ENCODE assay signal across 12 cellular contexts in genomic region chr6:4320860-4321259, GRCh38.
DNase-seq lines count a peak whose midpoint lies in the region; ATAC-seq, FAIRE-seq and TF ChIP-seq lines count a peak whose summit lies in the region.
"Had no signal": no experiment of that assay in that cellular context is flagged by ENCODE, and none has a peak within 500 bp of the region (broad histone marks: within the 10 kb centered on the region; RNA-seq: fewer than 3 reads in every experiment).

No MANE protein-coding gene starts in this region.

- TF ChIP-seq CTCF in brain microvascular endothelial cell (IDR thresholded peaks at IDR 0.05; ENCODE audit: low read depth, low read length, missing control alignments) (no peak), mucosa of descending colon (IDR thresholded peaks at IDR 0.05) (no peak)

- H3K27me3 ChIP-seq in brain microvascular endothelial cell (replicated peaks) = no peaks in the 10 kb centered on the region
- H3K27me3 ChIP-seq: ascending aorta had no signal

- in situ Hi-C loops in brain microvascular endothelial cell (cut with HindIII; ENCODE audit: low pct_ligation_motif_present, low sequenced_read_pairs) = no loop called here

- peak; percentile 79 for DNase-seq in AG08395 (ENCODE audit: low spot score)
- peak; percentile 60 for DNase-seq in HTR-8/SVneo (ENCODE audit: insufficient read length, low spot score)
- peak; percentile 92 for DNase-seq in brain microvascular endothelial cell
- no peak for DNase-seq in mucosa of descending colon
- DNase-seq in UCSD-AML1 (lab: John Stamatoyannopoulos, UW; ENCODE audit: unreplicated experiment) = no peak
- DNase-seq in NK-92 (lab: John Stamatoyannopoulos, UW; ENCODE audit: unreplicated experiment) = no peak
- DNase-seq: activated CD4-positive, alpha-beta T cell treated with anti-CD3 and anti-CD28 coated beads for 48 hours; NK-92 treated with Interleukin-12 subunit alpha and Interleukin-12 subunit beta, amount 100 ng/mL, for 24 hours had no signal

- no peaks in the 10 kb centered on the region for H3K9me3 ChIP-seq in mucosa of descending colon
- H3K9me3 ChIP-seq: ascending aorta had no signal

- intact Hi-C loops in mucosa of descending colon (cut with DNase I, micrococcal nuclease) = no loop called here

- H3K4me1 ChIP-seq in mucosa of descending colon (ENCODE audit: low read depth) = peaks cover 37% of the 10 kb centered on the region

- H3K4me3 ChIP-seq in brain microvascular endothelial cell (ENCODE audit: low read depth, low read length) = no peak overlapping the region
- H3K4me3 ChIP-seq in mucosa of descending colon = no peak overlapping the region
- H3K4me3 ChIP-seq: ascending aorta, lung had no signal

- peak; percentile 83 for FAIRE-seq in HTR-8/SVneo (lab: Jason Lieb, UNC)

- peak overlapping the region; percentile 82 for H3K27ac ChIP-seq in brain microvascular endothelial cell

- ATAC-seq in mucosa of descending colon (peak; percentile 49), GM21515 (IDR thresholded peaks at IDR 0.05; ENCODE audit: unreplicated experiment) (no peak), GM18870 (IDR thresholded peaks at IDR 0.05; ENCODE audit: unreplicated experiment) (no peak)

- H3K36me3 ChIP-seq in brain microvascular endothelial cell (replicated peaks) (no peaks in the 10 kb centered on the region), mucosa of descending colon (ENCODE audit: low read depth) (no peaks in the 10 kb centered on the region)
- H3K36me3 ChIP-seq: ascending aorta had no signal

Comparison
In these comparisons a context has a peak if more than half of its experiments do, and no peak if none do; other contexts are left out.
1. DNase-seq: peak in AG08395 (single experiment), HTR-8/SVneo (single experiment) and brain microvascular endothelial cell (single experiment); none in mucosa of descending colon (0 of 3), UCSD-AML1 (single experiment) and NK-92 (single experiment).